Comparison of ENCODE assay signal across 7 cellular contexts in genomic region chr11:45788887-45789286, GRCh38.
"Had no signal": no experiment of that assay in that cellular context is flagged by ENCODE, and none has a peak within 500 bp of the region (broad histone marks: within the 10 kb centered on the region; RNA-seq: fewer than 3 reads in every experiment).

No MANE protein-coding gene starts in this region.

- FAIRE-seq: G401.6, GM12878, GM12892, GM18507, GM19239 had no signal

- DNase-seq: GDM1, GF-D8 had no signal

- ATAC-seq: GM12878 had no signal

- H3K4me3 ChIP-seq: GM12878 had no signal
